19 cellular contexts compared by ENCODE assay signal in genomic region chr5:77208507-77209163, GRCh38. TPM values are rescaled to one million over a fixed set of nuclear protein-coding genes. Genes with fewer than 3 reads are reported as not detected.
DNase-seq lines count a peak whose midpoint lies in the region; ATAC-seq and TF ChIP-seq lines count a peak whose summit lies in the region.
"Had no signal": no experiment of that assay in that cellular context is flagged by ENCODE, and none has a peak within 500 bp of the region (broad histone marks: within the 10 kb centered on the region; RNA-seq: fewer than 3 reads in every experiment).

No MANE protein-coding gene starts in this region.

- H3K36me3 Mint-ChIP-seq in CD4-positive, alpha-beta T cell (ENCODE audit: low read depth): no peaks in the 10 kb centered on the region
- peaks cover 13% of the 10 kb centered on the region for H3K36me3 Mint-ChIP-seq in neural crest cell (ENCODE audit: low read depth)
- no peaks in the 10 kb centered on the region for H3K36me3 Mint-ChIP-seq in activated naive CD4-positive, alpha-beta T cell treated with anti-CD3 and anti-CD28 coated beads, Interleukin-2, amount 10 ng/mL, durations not matched to agents 7 days and 5 days
- H3K36me3 Mint-ChIP-seq in activated CD8-positive, alpha-beta T cell treated with anti-CD3 and anti-CD28 coated beads for 36 hours (ENCODE audit: low read depth): no peaks in the 10 kb centered on the region

- peaks cover 54% of the 10 kb centered on the region for H3K27me3 Mint-ChIP-seq in CD4-positive, alpha-beta T cell
- peaks cover 63% of the 10 kb centered on the region for H3K27me3 Mint-ChIP-seq in neural crest cell (ENCODE audit: low read depth)
- H3K27me3 Mint-ChIP-seq in activated naive CD4-positive, alpha-beta T cell treated with anti-CD3 and anti-CD28 coated beads, Interleukin-2, amount 10 ng/mL, durations not matched to agents 7 days and 5 days: peaks cover 60% of the 10 kb centered on the region
- H3K27me3 Mint-ChIP-seq in activated CD8-positive, alpha-beta T cell treated with anti-CD3 and anti-CD28 coated beads for 36 hours: peaks cover 49% of the 10 kb centered on the region

- H3K9me3 ChIP-seq in CD4-positive, alpha-beta T cell (ENCODE audit: control insufficient read depth, low read length): no peaks in the 10 kb centered on the region
- H3K9me3 ChIP-seq in HEK293 (ENCODE audit: control insufficient read depth, insufficient read depth, low read depth, low read length): no peaks in the 10 kb centered on the region
- H3K9me3 ChIP-seq: BE2C, gastrocnemius medialis, mucosa of descending colon had no signal

- POLR2A ChIA-PET in CD4-positive, alpha-beta T cell (lab: Charles Lee): no interaction called here
- POLR2A ChIA-PET in HEK293 (lab: Yijun Ruan, JAX): no interaction called here
- POLR2A ChIA-PET in activated CD8-positive, alpha-beta T cell treated with anti-CD3 and anti-CD28 coated beads for 36 hours (lab: Charles Lee): interaction anchor here (1.0 kb wide), 1 partner anchor 23 kb away, joined by 3 read pairs; no protein-coding TSS in a partner anchor

- H3K4me3 Mint-ChIP-seq in CD4-positive, alpha-beta T cell: peak overlapping the region; percentile 89
- peak overlapping the region; percentile 89 for H3K4me3 Mint-ChIP-seq in neural crest cell
- H3K4me3 Mint-ChIP-seq in activated naive CD4-positive, alpha-beta T cell treated with anti-CD3 and anti-CD28 coated beads, Interleukin-2, amount 10 ng/mL, durations not matched to agents 7 days and 5 days: no peak overlapping the region
- no peak overlapping the region for H3K4me3 Mint-ChIP-seq in activated CD8-positive, alpha-beta T cell treated with anti-CD3 and anti-CD28 coated beads for 36 hours

- no peak overlapping the region for H3K27ac ChIP-seq in CD4-positive, alpha-beta T cell (ENCODE audit: low read depth, low read length)
- no peak overlapping the region for H3K27ac ChIP-seq in HEK293 (ENCODE audit: extremely low read depth, low read depth, low read length)
- H3K27ac ChIP-seq: cardiac muscle cell, gastrocnemius medialis had no signal

- intact Hi-C loops in CD4-positive, alpha-beta T cell (cut with DNase I, micrococcal nuclease): no loop called here
- intact Hi-C loops in activated CD8-positive, alpha-beta T cell treated with anti-CD3 and anti-CD28 coated beads for 36 hours (cut with micrococcal nuclease): loop anchor here (10.0 kb wide), 1 partner anchor 1056 kb away; no protein-coding TSS in a partner anchor

- CTCF ChIA-PET in CD4-positive, alpha-beta T cell (lab: Charles Lee): no interaction called here
- CTCF ChIA-PET in HEK293 (lab: Yijun Ruan, JAX): interaction anchor here (0.6 to 0.7 kb wide), 3 partner anchors 49 to 900 kb away, joined by 3 to 4 read pairs (median 3); no protein-coding TSS in a partner anchor
- CTCF ChIA-PET in activated naive CD4-positive, alpha-beta T cell treated with anti-CD3 and anti-CD28 coated beads, Interleukin-2, amount 10 ng/mL, durations not matched to agents 7 days and 5 days (lab: Charles Lee): interaction anchor here (0.8 kb wide), 1 partner anchor 61 kb away, joined by 4 read pairs; no protein-coding TSS in a partner anchor
- CTCF ChIA-PET in activated CD8-positive, alpha-beta T cell treated with anti-CD3 and anti-CD28 coated beads for 36 hours (lab: Charles Lee): interaction anchor here (1.0 to 1.2 kb wide), 2 partner anchors 11 to 39 kb away, joined by 3 read pairs; no protein-coding TSS in a partner anchor

- H3K4me1 ChIP-seq in HEK293 (ENCODE audit: control insufficient read depth, insufficient read depth, low read length): peaks cover 10% of the 10 kb centered on the region
- H3K4me1 ChIP-seq: BE2C, gastrocnemius medialis had no signal

- H3K27me3 ChIP-seq in CD4-positive, alpha-beta T cell (ENCODE audit: control insufficient read depth, insufficient read depth, low read length): peaks cover 46% of the 10 kb centered on the region

- H3K4me3 ChIP-seq in HEK293 (ENCODE audit: low read depth, low read length): no peak overlapping the region
- H3K4me3 ChIP-seq: cardiac muscle cell, gastrocnemius medialis, mucosa of descending colon had no signal

- H3K36me3 ChIP-seq in HEK293 (ENCODE audit: control insufficient read depth in 2 of 2, insufficient read depth in 1 of 2, low read length in 2 of 2): no peaks in the 10 kb centered on the region
- H3K36me3 ChIP-seq: BE2C, cardiac muscle cell, gastrocnemius medialis had no signal

- no peak for DNase-seq in CD4-positive, alpha-beta T cell
- DNase-seq in astrocyte of the hippocampus (ENCODE audit: low read depth, low spot score) (peak; percentile 5), neural crest cell (ENCODE audit: low read depth, low spot score) (no peak), DMS114 treated with DMSO at 0.1 percent for 48 hours (lab: John Stamatoyannopoulos, UW; ENCODE audit: unreplicated experiment) (no peak)
- DNase-seq in activated naive CD4-positive, alpha-beta T cell treated with anti-CD3 and anti-CD28 coated beads, Interleukin-2, amount 10 ng/mL, durations not matched to agents 7 days and 5 days: no peak
- DNase-seq in activated CD8-positive, alpha-beta T cell treated with anti-CD3 and anti-CD28 coated beads for 36 hours: no peak
- DNase-seq: activated CD4-positive, alpha-beta T cell treated with anti-CD3 and anti-CD28 coated beads, Interleukin-2, amount 50 U/mL, for 4 hours; activated naive CD8-positive, alpha-beta T cell treated with anti-CD3 and anti-CD28 coated beads, Interleukin-2, amount 50 U/mL, for 24 hours; BE2C; erythroblast; gastrocnemius medialis; GDM1; left cardiac atrium; mucosa of descending colon; NCI-H1417 treated with DMSO at 0.1 percent for 48 hours; NCI-H2171 treated with DMSO at 0.1 percent for 48 hours had no signal

- no peak overlapping the region for H3K27ac Mint-ChIP-seq in CD4-positive, alpha-beta T cell
- H3K27ac Mint-ChIP-seq in neural crest cell (ENCODE audit: unreplicated experiment): no peak overlapping the region
- H3K27ac Mint-ChIP-seq in activated naive CD4-positive, alpha-beta T cell treated with anti-CD3 and anti-CD28 coated beads, Interleukin-2, amount 10 ng/mL, durations not matched to agents 7 days and 5 days: no peak overlapping the region
- H3K27ac Mint-ChIP-seq in activated CD8-positive, alpha-beta T cell treated with anti-CD3 and anti-CD28 coated beads for 36 hours: no peak overlapping the region
- H3K27ac Mint-ChIP-seq: activated naive CD8-positive, alpha-beta T cell treated with anti-CD3 and anti-CD28 coated beads, Interleukin-2, amount 50 U/mL, for 24 hours had no signal

- ATAC-seq in CD4-positive, alpha-beta T cell (ENCODE audit: poor library complexity): no peak
- ATAC-seq in activated CD8-positive, alpha-beta T cell treated with anti-CD3 and anti-CD28 coated beads for 36 hours: no peak
- ATAC-seq: activated naive CD8-positive, alpha-beta T cell treated with anti-CD3 and anti-CD28 coated beads, Interleukin-2, amount 50 U/mL, for 24 hours; gastrocnemius medialis; mucosa of descending colon had no signal

- H3K9me3 Mint-ChIP-seq in CD4-positive, alpha-beta T cell: no peaks in the 10 kb centered on the region
- H3K9me3 Mint-ChIP-seq in neural crest cell: no peaks in the 10 kb centered on the region
- H3K9me3 Mint-ChIP-seq in activated naive CD4-positive, alpha-beta T cell treated with anti-CD3 and anti-CD28 coated beads, Interleukin-2, amount 10 ng/mL, durations not matched to agents 7 days and 5 days: no peaks in the 10 kb centered on the region
- H3K9me3 Mint-ChIP-seq in activated CD8-positive, alpha-beta T cell treated with anti-CD3 and anti-CD28 coated beads for 36 hours: no peaks in the 10 kb centered on the region
- H3K9me3 Mint-ChIP-seq: activated naive CD8-positive, alpha-beta T cell treated with anti-CD3 and anti-CD28 coated beads, Interleukin-2, amount 50 U/mL, for 24 hours had no signal

- peaks cover 21% of the 10 kb centered on the region for H3K4me1 Mint-ChIP-seq in CD4-positive, alpha-beta T cell (ENCODE audit: low read depth)
- H3K4me1 Mint-ChIP-seq in neural crest cell: peaks cover 5% of the 10 kb centered on the region
- peaks cover 12% of the 10 kb centered on the region for H3K4me1 Mint-ChIP-seq in activated naive CD4-positive, alpha-beta T cell treated with anti-CD3 and anti-CD28 coated beads, Interleukin-2, amount 10 ng/mL, durations not matched to agents 7 days and 5 days
- H3K4me1 Mint-ChIP-seq in activated CD8-positive, alpha-beta T cell treated with anti-CD3 and anti-CD28 coated beads for 36 hours (ENCODE audit: low read depth): peaks cover 11% of the 10 kb centered on the region

- TF ChIP-seq CTCF in CD4-positive, alpha-beta T cell (IDR thresholded peaks at IDR 0.05): no peak
- TF ChIP-seq CTCF in HEK293 (tag by site-specific recombination; IDR thresholded peaks at IDR 0.05) (no peak), neural crest cell (conservative IDR thresholded peaks at IDR 0.05) (no peak)
- TF ChIP-seq CTCF in activated CD8-positive, alpha-beta T cell treated with anti-CD3 and anti-CD28 coated beads for 36 hours (IDR thresholded peaks at IDR 0.05): no peak

TF ChIP-seq in HEK293, 187 proteins besides CTCF, POLR2A, EP300 and RAD21 (continues in another document):
- TF ChIP-seq ZNF366 (tag by site-specific recombination; conservative IDR thresholded peaks at IDR 0.05) (no peak), ZNF239 (tag by site-specific recombination; IDR thresholded peaks at IDR 0.05) (no peak), WT1 (tag by site-specific recombination; IDR thresholded peaks at IDR 0.05) (peak; percentile 69), EGR2 (tag by site-specific recombination; IDR thresholded peaks at IDR 0.05; ENCODE audit: low read depth) (peak; percentile 59; the same call in 1 of the 2 replicates), ZNF398 (tag by site-specific recombination; IDR thresholded peaks at IDR 0.05) (peak; percentile 71), ZBTB17 (tag by site-specific recombination; IDR thresholded peaks at IDR 0.05) (peak; percentile 69), ZNF707 (tag by site-specific recombination; IDR thresholded peaks at IDR 0.05) (no peak), ZFHX2 (tag by site-specific recombination; conservative IDR thresholded peaks at IDR 0.05) (peak; percentile 74)

RNA-seq across cellular contexts. Expression of gene PDE8B, which starts 1.8 kb away (rescaled TPM):
- total RNA-seq in CD4-positive, alpha-beta T cell: under 1 TPM; 0.22 to 0.27 TPM
- 0.44 and 1.1 TPM in 2 replicates for total RNA-seq in neural crest cell
- under 1 TPM in 1 of 2 experiments, not detected in 1; 0.47 TPM for total RNA-seq in activated CD8-positive, alpha-beta T cell treated with anti-CD3 and anti-CD28 coated beads for 36 hours
- total RNA-seq: RPMI7951 had no signal

Comparison
In these comparisons a context has a peak if more than half of its experiments do, and no peak if none do; other contexts are left out.
1. H3K4me3 Mint-ChIP-seq: peak in CD4-positive, alpha-beta T cell (single experiment) and neural crest cell (single experiment); none in activated naive CD4-positive, alpha-beta T cell treated with anti-CD3 and anti-CD28 coated beads, Interleukin-2, amount 10 ng/mL, durations not matched to agents 7 days and 5 days (single experiment) and activated CD8-positive, alpha-beta T cell treated with anti-CD3 and anti-CD28 coated beads for 36 hours (single experiment).